22 cellular contexts compared by ENCODE assay signal in the genomic region with DNA sequence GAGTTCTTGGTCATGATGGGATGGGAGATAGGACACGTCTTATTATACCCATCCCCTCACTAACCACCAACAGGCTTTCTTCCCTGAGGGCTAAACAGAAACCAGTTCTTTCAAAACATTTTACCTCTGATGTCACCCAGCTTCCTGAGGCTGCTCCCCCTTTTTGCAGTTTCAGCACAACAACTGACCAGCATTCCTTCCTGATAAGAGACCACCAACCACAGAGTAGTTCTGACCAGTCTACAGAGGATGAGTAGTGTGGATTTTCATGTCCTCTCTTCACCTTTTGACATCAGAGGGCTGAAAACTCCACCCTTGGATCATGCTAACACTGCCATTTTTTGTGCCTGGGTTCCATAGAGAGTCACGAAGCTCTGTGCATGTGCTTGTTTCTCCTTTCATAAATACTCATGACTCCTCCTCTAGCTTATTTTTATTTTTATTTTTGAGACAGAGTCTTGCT.
DNase-seq lines count a peak whose midpoint lies in the region; ATAC-seq and TF ChIP-seq lines count a peak whose summit lies in the region.
"Had no signal": no experiment of that assay in that cellular context is flagged by ENCODE, and none has a peak within 500 bp of the region (broad histone marks: within the 10 kb centered on the region; RNA-seq: fewer than 3 reads in every experiment).

No MANE protein-coding gene starts in this region.

- H3K4me1 Mint-ChIP-seq in GM23338 = peaks cover 11% of the 10 kb centered on the region
- H3K4me1 Mint-ChIP-seq: activated B cell treated with CpG ODN at 0.5 μM for 24 hours; B cell; endodermal cell; stimulated activated memory B cell treated with anti-CD40 and anti-IgM and Interleukin-4, amounts not matched to agents 10 μg/mL and 1 μg/mL and 100 μg/mL, for 72 hours had no signal

- H2AFZ ChIP-seq in Karpas-422 (ENCODE audit: low read length) (no peak overlapping the region), GM23338 (no peak overlapping the region)

- no peak overlapping the region for H3K4me2 ChIP-seq in Karpas-422 (ENCODE audit: low read depth, low read length, poor library complexity, severe bottlenecking)
- no peak overlapping the region for H3K4me2 ChIP-seq in GM23338

- H3K79me2 ChIP-seq in Karpas-422 (ENCODE audit: low read length) = no peaks in the 10 kb centered on the region
- no peaks in the 10 kb centered on the region for H3K79me2 ChIP-seq in GM23338 (replicated peaks; ENCODE audit: insufficient read depth)

- H3K27me3 ChIP-seq in Karpas-422 (ENCODE audit: low read length) (no peaks in the 10 kb centered on the region), GM23338 (ENCODE audit: insufficient read depth) (no peaks in the 10 kb centered on the region), heart left ventricle (no peaks in the 10 kb centered on the region)
- H3K27me3 ChIP-seq: spleen, upper lobe of left lung had no signal

- H3K9me3 ChIP-seq in Karpas-422 (ENCODE audit: low read length) (no peaks in the 10 kb centered on the region), heart left ventricle (peaks cover 0 to 19% (median 10%) of the 10 kb centered on the region in 12 donors)
- H3K9me3 ChIP-seq: prostate gland, upper lobe of left lung had no signal

- peaks cover 3% of the 10 kb centered on the region; the same call in 1 of the 3 replicates for H3K9me3 Mint-ChIP-seq in GM23338

- TF ChIP-seq CTCF in GM23338 (conservative IDR thresholded peaks at IDR 0.05; ENCODE audit: low read depth in 2 of 2) (no peak), heart left ventricle (IDR thresholded peaks at IDR 0.05) (no peak)

- H4K20me1 ChIP-seq in Karpas-422 (ENCODE audit: insufficient read depth, low read depth, low read length) (no peaks in the 10 kb centered on the region), GM23338 (replicated peaks; ENCODE audit: insufficient read depth) (no peaks in the 10 kb centered on the region)

- H3K36me3 ChIP-seq in Karpas-422 (ENCODE audit: insufficient read depth, low read length) (no peaks in the 10 kb centered on the region), GM23338 (ENCODE audit: insufficient read depth) (no peaks in the 10 kb centered on the region), heart left ventricle (peaks cover 0 to 35% (median 17%) of the 10 kb centered on the region in 9 donors)
- H3K36me3 ChIP-seq: prostate gland had no signal

- H3F3A ChIP-seq in GM23338 (replicated peaks; ENCODE audit: low read depth) = no peaks in the 10 kb centered on the region

- no peak overlapping the region for H3K4me3 Mint-ChIP-seq in GM23338
- H3K4me3 Mint-ChIP-seq: activated B cell treated with CpG ODN at 0.5 μM for 24 hours; activated naive CD8-positive, alpha-beta T cell; B cell; endodermal cell; stimulated activated memory B cell treated with anti-CD40 and anti-IgM and Interleukin-4, amounts not matched to agents 10 μg/mL and 1 μg/mL and 100 μg/mL, for 72 hours had no signal

- TF ChIP-seq POLR2A in heart left ventricle (IDR thresholded peaks at IDR 0.05) = no peak

- H3K4me1 ChIP-seq in Karpas-422 (ENCODE audit: low read length) (no peaks in the 10 kb centered on the region), GM23338 (ENCODE audit: insufficient read depth) (peaks cover 17% of the 10 kb centered on the region), heart left ventricle (peaks cover 0 to 6% (median 0%) of the 10 kb centered on the region in 12 donors)
- H3K4me1 ChIP-seq: prostate gland, spleen, upper lobe of left lung had no signal

- H3K9me2 ChIP-seq in Karpas-422 (replicated peaks; ENCODE audit: insufficient read depth, low read length) (no peaks in the 10 kb centered on the region), GM23338 (ENCODE audit: insufficient read depth) (0 out of 2 replicates have a peak, but pooled peaks cover 10% of the 10 kb centered on the region)

- ATAC-seq in GM23338 = no peak
- no peak for ATAC-seq in heart left ventricle
- ATAC-seq: HepG2; stimulated activated memory B cell treated with anti-CD40 and anti-IgM and Interleukin-4, amounts not matched to agents 10 μg/mL and 1 μg/mL and 100 μg/mL, for 72 hours had no signal

- H3K9ac ChIP-seq in Karpas-422 (ENCODE audit: low read length) = no peak overlapping the region

- 93 to 96% (median 94%) methylated on average over 2 of the region's 2 CpGs for WGBS in heart left ventricle, 4 donors

- H3K36me3 Mint-ChIP-seq in GM23338 (ENCODE audit: low read depth) = no peaks in the 10 kb centered on the region

- intact Hi-C loops in heart left ventricle (cut with DNase I) = no loop called here

- H3K27ac Mint-ChIP-seq in GM23338 = no peak overlapping the region
- H3K27ac Mint-ChIP-seq: activated B cell treated with CpG ODN at 0.5 μM for 24 hours; activated naive CD8-positive, alpha-beta T cell; B cell; endodermal cell; stimulated activated memory B cell treated with anti-CD40 and anti-IgM and Interleukin-4, amounts not matched to agents 10 μg/mL and 1 μg/mL and 100 μg/mL, for 72 hours had no signal

- no peaks in the 10 kb centered on the region for H3K27me3 Mint-ChIP-seq in GM23338 (ENCODE audit: insufficient read depth, low read depth, poor library complexity)
- H3K27me3 Mint-ChIP-seq: activated B cell treated with CpG ODN at 0.5 μM for 24 hours; activated naive CD8-positive, alpha-beta T cell; B cell; stimulated activated memory B cell treated with anti-CD40 and anti-IgM and Interleukin-4, amounts not matched to agents 10 μg/mL and 1 μg/mL and 100 μg/mL, for 72 hours had no signal

- peak; percentile 90 for DNase-seq in ELR (ENCODE audit: low read depth)
- peak; percentile 11 for DNase-seq in MV-4-11 (lab: John Stamatoyannopoulos, UW)
- DNase-seq in amniotic epithelial cell (ENCODE audit: low read depth) = peak; percentile 95
- peak; percentile 89 for DNase-seq in islet precursor cell
- DNase-seq in activated T-cell treated with anti-CD3 and anti-CD28 coated beads, Interleukin-2, amount 50 U/mL, for 48 hours = no peak
- DNase-seq in Karpas-422 = no peak
- DNase-seq in GM23338 (ENCODE audit: low spot score) = no peak
- no peak for DNase-seq in heart left ventricle
- DNase-seq: activated B cell treated with CpG ODN at 0.5 μM for 24 hours, cerebellar nuclear complex, endodermal cell, foreskin fibroblast, NCI-H1092, NCI-H2107, RPMI8226, spleen, upper lobe of left lung had no signal

- H3K4me3 ChIP-seq in Karpas-422 (ENCODE audit: low read length) (no peak overlapping the region), GM23338 (no peak overlapping the region), heart left ventricle (no peak overlapping the region)
- H3K4me3 ChIP-seq: prostate gland, spleen, upper lobe of left lung had no signal

- no peak overlapping the region for H3K27ac ChIP-seq in Karpas-422 (ENCODE audit: low read length)
- H3K27ac ChIP-seq in GM23338 (ENCODE audit: low read depth) = no peak overlapping the region
- H3K27ac ChIP-seq in heart left ventricle = no peak overlapping the region
- H3K27ac ChIP-seq: prostate gland, spleen, upper lobe of left lung had no signal

TF ChIP-seq in GM23338, 12 proteins besides CTCF, POLR2A, EP300 and RAD21 (continues in another document):
- TF ChIP-seq POLR2AphosphoS5 (IDR thresholded peaks at IDR 0.05; ENCODE audit: low read depth) (no peak), JUNB (IDR thresholded peaks at IDR 0.05; ENCODE audit: unreplicated experiment) (no peak), ZNF331 (CRISPR knock-in tag; IDR thresholded peaks at IDR 0.05; ENCODE audit: low read depth) (no peak), STAT1 (IDR thresholded peaks at IDR 0.05; ENCODE audit: unreplicated experiment) (no peak), ETS1 (IDR thresholded peaks at IDR 0.05) (no peak), ZNF114 (CRISPR knock-in tag; IDR thresholded peaks at IDR 0.05) (no peak), REST (IDR thresholded peaks at IDR 0.05; ENCODE audit: unreplicated experiment) (no peak), EZH2phosphoT487 (IDR thresholded peaks at IDR 0.05; ENCODE audit: unreplicated experiment) (no peak), EZH2 (IDR thresholded peaks at IDR 0.05; ENCODE audit: low read depth, unreplicated experiment) (no peak), CREB1 (CRISPR knock-in tag; IDR thresholded peaks at IDR 0.05; ENCODE audit: low read depth) (no peak)

Comparison
In these comparisons a context has a peak if more than half of its experiments do, and no peak if none do; other contexts are left out.
1. DNase-seq: peak in ELR (single experiment), MV-4-11 (single experiment), amniotic epithelial cell (single experiment) and islet precursor cell (single experiment); none in activated T-cell treated with anti-CD3 and anti-CD28 coated beads, Interleukin-2, amount 50 U/mL, for 48 hours (0 of 2), Karpas-422 (single experiment), GM23338 (single experiment) and heart left ventricle (0 of 5).